ENCODE assay signal across 8 cellular contexts in the genomic region with DNA sequence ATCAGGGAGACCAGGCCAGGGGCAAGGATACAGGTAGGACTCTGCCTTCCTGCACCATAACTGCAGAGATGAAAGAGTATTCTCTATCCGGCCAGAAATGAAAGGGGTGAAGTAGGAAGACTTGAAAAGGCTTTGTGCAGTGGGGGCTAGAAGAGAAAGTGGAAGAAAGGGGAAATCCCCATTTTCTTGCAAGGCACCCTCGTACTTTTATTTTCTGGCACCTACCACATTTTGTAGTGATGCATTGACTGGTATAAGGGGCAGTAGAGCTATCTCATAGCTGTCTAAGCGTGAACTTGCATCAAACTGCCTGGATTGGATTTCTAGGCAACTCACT. TPM values are rescaled to one million over a fixed set of nuclear protein-coding genes. Genes with fewer than 3 reads are reported as not detected.
DNase-seq lines count a peak whose midpoint lies in the region; TF ChIP-seq lines count a peak whose summit lies in the region.

No MANE protein-coding gene starts in this region.

- H3K27me3 Mint-ChIP-seq in endothelial cell (ENCODE audit: unreplicated experiment): peaks cover 20% of the 10 kb centered on the region

- no peak for TF ChIP-seq POLR2A in Peyer's patch (IDR thresholded peaks at IDR 0.05)

- H3K9me3 Mint-ChIP-seq in endothelial cell (ENCODE audit: unreplicated experiment): no peaks in the 10 kb centered on the region

- H3K27ac ChIP-seq in GM23248 (no peak overlapping the region), Peyer's patch (peak overlapping the region; percentile 70 to 92 (median 84))

- no peaks in the 10 kb centered on the region; the same call in 1 of the 2 replicates for H3F3A ChIP-seq in GM23248 (ENCODE audit: insufficient read depth)

- in situ Hi-C loops in GM23248 (cut with MboI): loop anchor here (25.0 kb wide), 1 partner anchor 212 kb away; no protein-coding TSS in a partner anchor

- H4K20me1 ChIP-seq in GM23248 (ENCODE audit: insufficient read depth): no peaks in the 10 kb centered on the region

- peak overlapping the region; percentile 86 for H3K4me3 Mint-ChIP-seq in endothelial cell (ENCODE audit: unreplicated experiment)

- peak; percentile 65 for DNase-seq in GM10266 (ENCODE audit: extremely low spot score)
- no peak for DNase-seq in GM23248
- no peak for DNase-seq in Peyer's patch
- DNase-seq in endothelial cell (ENCODE audit: low spot score): no peak
- no peak for DNase-seq in retinal pigment epithelial cell (ENCODE audit: low read depth)
- no peak for DNase-seq in kidney tubule cell (ENCODE audit: low spot score)
- DNase-seq in NCI-H1092 (lab: John Stamatoyannopoulos, UW): no peak
- no peak for DNase-seq in NCI-H1694 treated with DMSO at 0.1 percent for 48 hours (lab: John Stamatoyannopoulos, UW)

- no peaks in the 10 kb centered on the region for H3K9me2 ChIP-seq in GM23248 (ENCODE audit: insufficient read depth)

- peaks cover 17% of the 10 kb centered on the region for H3K79me2 ChIP-seq in GM23248 (ENCODE audit: insufficient read depth)

- H3K4me3 ChIP-seq in GM23248 (peak overlapping the region; percentile 71; the same call in 1 of the 2 replicates), Peyer's patch (peak overlapping the region; percentile 90 to 100 (median 96)), retinal pigment epithelial cell (ENCODE audit: low read length) (peak overlapping the region; percentile 62)

- no peak for TF ChIP-seq CTCF in GM10266 (IDR thresholded peaks at IDR 0.05; ENCODE audit: control insufficient read depth, insufficient read depth, low read depth, missing control alignments)
- TF ChIP-seq CTCF in Peyer's patch (IDR thresholded peaks at IDR 0.05): no peak
- TF ChIP-seq CTCF in endothelial cell (IDR thresholded peaks at IDR 0.05; ENCODE audit: unreplicated experiment): no peak
- no peak for TF ChIP-seq CTCF in retinal pigment epithelial cell (conservative IDR thresholded peaks at IDR 0.05; ENCODE audit: low read depth, low read length)

- peak overlapping the region; percentile 62 for H3K4me2 ChIP-seq in GM23248 (ENCODE audit: unreplicated experiment)

- 61 to 65% methylated on average over 3 of the region's 3 CpGs for WGBS in GM23248 (ENCODE audit: low coverage in 1 of 2, low lambda C conversion rate in 2 of 2, missing lambda C conversion rate in 2 of 2), 2 experiments

- H3K4me1 ChIP-seq in GM23248 (ENCODE audit: insufficient read depth): peaks cover 18% of the 10 kb centered on the region
- peaks cover 4 to 56% (median 8%) of the 10 kb centered on the region in 4 donors for H3K4me1 ChIP-seq in Peyer's patch

- peaks cover 23% of the 10 kb centered on the region for H3K36me3 Mint-ChIP-seq in endothelial cell (ENCODE audit: low read depth, unreplicated experiment)

- H3K4me1 Mint-ChIP-seq in endothelial cell (ENCODE audit: unreplicated experiment): peaks cover 16% of the 10 kb centered on the region

- no peaks in the 10 kb centered on the region for H3K27me3 ChIP-seq in GM23248 (replicated peaks; ENCODE audit: insufficient read depth)
- no peaks in the 10 kb centered on the region for H3K27me3 ChIP-seq in Peyer's patch

- H3K36me3 ChIP-seq in GM23248 (ENCODE audit: low read depth) (no peaks in the 10 kb centered on the region; the same call in 1 of the 2 replicates), Peyer's patch (peaks cover 0 to 12% (median 0%) of the 10 kb centered on the region in 3 donors)

- peak overlapping the region; percentile 48 for H3K27ac Mint-ChIP-seq in endothelial cell (ENCODE audit: unreplicated experiment)

- H3K9me3 ChIP-seq in GM23248 (ENCODE audit: low read depth) (no peaks in the 10 kb centered on the region), Peyer's patch (no peaks in the 10 kb centered on the region)

- peak overlapping the region; percentile 90 for H2AFZ ChIP-seq in GM23248

- H3K9ac ChIP-seq in GM23248: no peak overlapping the region

RNA-seq across cellular contexts. Expression of gene CAMK2G, which starts 0.8 kb away (rescaled TPM):
- 25.7 and 29.1 TPM in 2 replicates for total RNA-seq in GM23248 (2014; rRNA removed; shearing (Covaris generic))
- polyA plus RNA-seq in GM23248 (2016; fragmentation: Nextera tagmentation; extraction: Ambion mirVana): 24.3 and 28.2 TPM in 2 replicates
- total RNA-seq in Peyer's patch (100 to 1,000 TPM in 3 of 4 donors, 10 to 100 TPM in 1; 34.7 to 159 (median 110) TPM), endothelial cell (ENCODE audit: unreplicated experiment) (27.7 TPM)

RNA-seq across cellular contexts. Expression of gene PLAU, which starts 35.8 kb away (rescaled TPM):
- 13.3 and 13.8 TPM in 2 replicates for total RNA-seq in GM23248 (2014; rRNA removed; shearing (Covaris generic))
- 26.0 and 26.1 TPM in 2 replicates for polyA plus RNA-seq in GM23248 (2016; fragmentation: Nextera tagmentation; extraction: Ambion mirVana)
- total RNA-seq in Peyer's patch (1 to 10 TPM in 3 of 4 donors, under 1 TPM in 1; 0.53 to 6.6 (median 2.7) TPM), endothelial cell (ENCODE audit: unreplicated experiment) (19.5 TPM)
